Comparison of ENCODE assay signal across 8 cellular contexts in genomic region chr15:101121511-101122090, GRCh38.
DNase-seq lines count a peak whose midpoint lies in the region; ATAC-seq and TF ChIP-seq lines count a peak whose summit lies in the region.

No MANE protein-coding gene starts in this region.

- no peak overlapping the region for H3K27ac ChIP-seq in OCI-LY3 (ENCODE audit: low read length)

- H2AFZ ChIP-seq in OCI-LY3 (ENCODE audit: low read depth, low read length) = peak overlapping the region; percentile 28; the same call in 1 of the 2 replicates

- no peaks in the 10 kb centered on the region for H3K9me3 ChIP-seq in OCI-LY3 (ENCODE audit: insufficient read depth, low read length)

- H3K79me2 ChIP-seq in OCI-LY3 (ENCODE audit: low read length) = no peaks in the 10 kb centered on the region

- H3K4me1 ChIP-seq in OCI-LY3 (ENCODE audit: low read length) = peaks cover 35% of the 10 kb centered on the region

- peaks cover 40% of the 10 kb centered on the region for H3K27me3 ChIP-seq in OCI-LY3 (ENCODE audit: low read depth, low read length)

- H3K4me3 ChIP-seq in OCI-LY3 (ENCODE audit: low read length) = peak overlapping the region; percentile 58
- peak overlapping the region; percentile 1 for H3K4me3 ChIP-seq in astrocyte of the cerebellum (ENCODE audit: low read depth, low read length)
- H3K4me3 ChIP-seq in skeletal muscle cell (ENCODE audit: low read depth, low read length) = peak overlapping the region; percentile 22

- no peaks in the 10 kb centered on the region for H4K20me1 ChIP-seq in OCI-LY3 (ENCODE audit: insufficient read depth, low read length)

- no peaks in the 10 kb centered on the region for H3K36me3 ChIP-seq in OCI-LY3 (replicated peaks; ENCODE audit: low read depth, low read length)

- TF ChIP-seq CTCF in GM10266 (IDR thresholded peaks at IDR 0.05; ENCODE audit: control insufficient read depth, insufficient read depth, low read depth, missing control alignments) = peak; percentile 59
- TF ChIP-seq CTCF in OCI-LY3 (IDR thresholded peaks at IDR 0.05; ENCODE audit: low read depth, low read length) = peak; percentile 64
- peak; percentile 32 for TF ChIP-seq CTCF in astrocyte of the cerebellum (IDR thresholded peaks at IDR 0.05; ENCODE audit: low read depth, low read length, missing control alignments)

- H3K4me2 ChIP-seq in OCI-LY3 (ENCODE audit: low read length) = peak overlapping the region; percentile 71

- in situ Hi-C loops in astrocyte of the cerebellum (cut with HindIII; ENCODE audit: low sequenced_read_pairs) = loop anchor here (10.0 kb wide), 1 partner anchor 123 kb away; no protein-coding TSS in a partner anchor

- peak; percentile 79 for ATAC-seq in HG02571 (IDR thresholded peaks at IDR 0.05; ENCODE audit: unreplicated experiment)
- no peak for ATAC-seq in HG02870 (IDR thresholded peaks at IDR 0.05; ENCODE audit: unreplicated experiment)

- H3K9ac ChIP-seq in OCI-LY3 (ENCODE audit: low read length) = peak overlapping the region; percentile 5; the same call in 1 of the 2 replicates

- DNase-seq in GM10266 (ENCODE audit: extremely low spot score) = peak; percentile 82
- no peak for DNase-seq in astrocyte of the cerebellum (ENCODE audit: low read depth)
- peak; percentile 70 for DNase-seq in iPS-NIHi7 (ENCODE audit: extremely low spot score)
- DNase-seq in skeletal muscle cell (ENCODE audit: low read depth) = no peak
- DNase-seq in inferior parietal cortex (ENCODE audit: extremely low spot score) = no peak

Comparison
In these comparisons a context has a peak if more than half of its experiments do, and no peak if none do; other contexts are left out.
1. DNase-seq: peak in GM10266 (single experiment) and iPS-NIHi7 (single experiment); none in astrocyte of the cerebellum (single experiment), skeletal muscle cell (single experiment) and inferior parietal cortex (single experiment).
2. H3K4me3 ChIP-seq: peak in every context shown above with its lines; median percentile 58 in OCI-LY3; 22 in skeletal muscle cell; 1 in astrocyte of the cerebellum.
3. Peak in every context shown above with its lines, with median percentiles within 50 percentile points of each other: CTCF ChIP-seq.